ENCODE assay signal across 30 cellular contexts in the genomic region with DNA sequence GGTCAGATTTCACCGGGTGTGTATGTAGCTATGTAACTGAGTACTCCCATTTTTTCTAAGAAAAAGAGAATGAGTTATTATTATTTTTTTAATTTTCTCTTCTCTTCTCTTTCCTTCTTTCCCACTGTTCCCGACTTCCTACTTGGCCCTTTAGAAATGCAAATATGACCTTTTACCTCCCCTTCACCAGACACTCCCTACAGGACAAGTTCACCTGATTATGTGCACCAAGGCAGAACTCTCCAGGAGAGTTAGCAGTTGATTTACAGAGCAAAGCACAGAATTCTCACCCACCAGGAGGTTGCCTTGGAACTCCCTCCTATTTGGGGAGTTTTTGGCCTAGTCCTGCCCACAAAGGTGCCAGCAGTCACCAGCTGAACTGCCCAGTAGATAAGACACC. TPM values are rescaled to one million over a fixed set of nuclear protein-coding genes. Genes with fewer than 3 reads are reported as not detected.
"Had no signal": no experiment of that assay in that cellular context is flagged by ENCODE, and none has a peak within 500 bp of the region (broad histone marks: within the 10 kb centered on the region; RNA-seq: fewer than 3 reads in every experiment).

No MANE protein-coding gene starts in this region.

- H3K27me3 ChIP-seq: right atrium auricular region, sigmoid colon, tibial nerve, upper lobe of left lung had no signal

- ATAC-seq: esophagus mucosa; gastroesophageal sphincter; heart left ventricle; left ventricle myocardium superior; lower lobe of right lung; natural killer cell; stimulated activated memory B cell treated with anti-CD40 and anti-IgM and Interleukin-4, amounts not matched to agents 10 μg/mL and 1 μg/mL and 100 μg/mL, for 72 hours; stimulated activated naive CD8-positive, alpha-beta T cell treated with anti-CD3 and anti-CD28 coated beads, Interleukin-15, Interleukin-2, amounts not matched to agents 100 U/mL and 50 U/mL, for 24 hours had no signal

- H3K4me1 ChIP-seq: gastroesophageal sphincter, heart left ventricle, lower lobe of right lung, parathyroid adenoma, prostate gland, right atrium auricular region, sigmoid colon, spleen, tibial nerve, upper lobe of left lung had no signal

- H3K4me1 Mint-ChIP-seq: immature natural killer cell; natural killer cell; neural crest cell; stimulated activated memory B cell treated with anti-CD40 and anti-IgM and Interleukin-4, amounts not matched to agents 10 μg/mL and 1 μg/mL and 100 μg/mL, for 72 hours had no signal

- H3K9me3 Mint-ChIP-seq: natural killer cell, neural crest cell had no signal

- H3K27ac Mint-ChIP-seq: immature natural killer cell; natural killer cell; stimulated activated memory B cell treated with anti-CD40 and anti-IgM and Interleukin-4, amounts not matched to agents 10 μg/mL and 1 μg/mL and 100 μg/mL, for 72 hours had no signal

- H3K27ac ChIP-seq: dorsolateral prefrontal cortex, epithelial cell of prostate, gastroesophageal sphincter, heart left ventricle, lower lobe of right lung, neutrophil, parathyroid adenoma, prostate gland, right atrium auricular region, sigmoid colon, spleen, thoracic aorta, tibial nerve, upper lobe of left lung had no signal

- H3K9ac ChIP-seq: parathyroid adenoma had no signal

- H3K4me3 ChIP-seq: dorsolateral prefrontal cortex, gastroesophageal sphincter, heart left ventricle, lower lobe of right lung, prostate gland, right atrium auricular region, sigmoid colon, spleen, thoracic aorta, tibial nerve, upper lobe of left lung had no signal

- H3K4me3 Mint-ChIP-seq: immature natural killer cell; natural killer cell; neural crest cell; stimulated activated memory B cell treated with anti-CD40 and anti-IgM and Interleukin-4, amounts not matched to agents 10 μg/mL and 1 μg/mL and 100 μg/mL, for 72 hours had no signal

- H3K36me3 ChIP-seq: gastroesophageal sphincter, heart left ventricle, lower lobe of right lung, neutrophil, prostate gland, right atrium auricular region, sigmoid colon, spleen, thoracic aorta, tibial nerve, upper lobe of left lung had no signal

- H3K9me3 ChIP-seq: lower lobe of right lung, neutrophil, prostate gland, sigmoid colon, thoracic aorta, upper lobe of left lung had no signal

- H3K36me3 Mint-ChIP-seq: natural killer cell had no signal

- DNase-seq: dorsolateral prefrontal cortex; effector CD4-positive, alpha-beta T cell; foreskin fibroblast; heart left ventricle; hippocampal formation; immature natural killer cell; left ventricle myocardium superior; lower lobe of right lung; natural killer cell; sigmoid colon; spleen; stimulated activated CD4-positive, alpha-beta T cell treated with anti-CD3 and anti-CD28 coated beads, Interleukin-4, amount 100 ng/mL, for 4 hours; stimulated activated naive CD8-positive, alpha-beta T cell treated with anti-CD3 and anti-CD28 coated beads, Interleukin-15, Interleukin-2, amounts not matched to agents 100 U/mL and 50 U/mL, for 24 hours; substantia nigra; upper lobe of left lung had no signal

RNA-seq across cellular contexts. Expression of a gene that starts 49.5 kb away (rescaled TPM):
- total RNA-seq: cardiac septum, lower lobe of right lung, mesenteric fat pad, natural killer cell, skeletal muscle tissue, upper lobe of left lung had no signal
- polyA plus RNA-seq: keratinocyte had no signal
